In the genomic region with DNA sequence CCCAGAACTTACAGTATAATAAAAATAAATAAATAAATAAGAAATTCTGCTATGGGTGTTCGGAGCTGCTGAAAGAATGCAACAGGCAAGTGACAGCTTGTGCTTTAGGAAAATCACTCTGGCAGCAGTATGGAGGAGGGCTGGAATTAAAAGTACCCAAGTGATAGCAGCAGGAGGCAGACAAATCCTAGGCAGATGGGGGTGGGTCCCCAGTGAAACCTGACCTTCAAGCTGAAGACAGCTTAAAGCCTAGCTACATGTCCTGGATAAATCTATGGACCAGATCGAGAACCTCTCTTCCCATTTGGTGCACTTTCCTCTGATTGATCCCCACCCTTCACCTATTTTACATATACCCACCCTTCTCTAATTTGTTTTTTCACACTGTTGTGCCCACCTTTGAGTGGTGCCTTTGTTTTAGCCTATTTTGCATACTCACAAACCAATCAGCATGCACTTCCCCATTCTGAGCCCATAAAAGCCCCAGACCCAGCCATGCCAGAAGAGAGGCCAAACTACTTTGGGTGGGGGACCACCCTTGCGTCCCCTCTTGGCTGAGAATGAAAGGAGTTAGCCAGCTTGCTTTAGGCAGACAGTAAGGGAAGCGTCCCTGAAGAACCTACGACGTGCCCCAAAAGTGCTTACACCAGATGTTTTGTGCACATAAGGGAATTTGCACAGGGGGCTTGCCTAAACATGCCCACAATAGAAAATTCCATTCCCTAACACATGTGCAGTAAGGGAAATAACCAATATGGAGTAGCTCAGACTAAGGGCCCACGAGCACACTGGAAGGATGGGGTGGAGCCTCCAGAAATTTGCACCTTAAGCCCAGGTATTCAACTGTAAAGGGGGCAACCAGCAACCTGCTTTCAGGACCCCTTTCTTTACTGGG, we compare ENCODE assay signal across 1 cellular context.
TF ChIP-seq lines count a peak whose summit lies in the region.

No MANE protein-coding gene starts in this region.

TF ChIP-seq in K562, 482 proteins besides CTCF, POLR2A, EP300 and RAD21:
- TF ChIP-seq ZNF280A (IDR thresholded peaks at IDR 0.05; ENCODE audit: low read depth, partially characterized antibody): peak; percentile 84
- TF ChIP-seq SPI1 (IDR thresholded peaks at IDR 0.05; ENCODE audit: borderline replicate concordance, low read depth, low read length): peak; percentile 96
- 0 out of 2 replicates have a peak, but pooled peaks have one; percentile 62 for TF ChIP-seq TRIM28 (IDR thresholded peaks at IDR 0.05)
- TF ChIP-seq TRIM24 (IDR thresholded peaks at IDR 0.05): 0 out of 4 replicates have a peak, but pooled peaks of 1 of the 2 experiments have one; percentile 18
- TF ChIP-seq CBX1 (IDR thresholded peaks at IDR 0.05; ENCODE audit: low read depth): 0 out of 2 replicates have a peak, but pooled peaks have one; percentile 81
- no peak for TF ChIP-seq EZH2 (IDR thresholded peaks at IDR 0.05; ENCODE audit: borderline replicate concordance, low read depth, low read length)
- TF ChIP-seq MEF2D (tag; conservative IDR thresholded peaks at IDR 0.05; ENCODE audit: low read depth): no peak
- TF ChIP-seq CBX3 (IDR thresholded peaks at IDR 0.05; ENCODE audit: borderline replicate concordance in 1 of 2, low read length in 2 of 2): peak in 1 of 2 experiments; percentile 89; a peak in 2 of 3 replicates
